In the genomic region with DNA sequence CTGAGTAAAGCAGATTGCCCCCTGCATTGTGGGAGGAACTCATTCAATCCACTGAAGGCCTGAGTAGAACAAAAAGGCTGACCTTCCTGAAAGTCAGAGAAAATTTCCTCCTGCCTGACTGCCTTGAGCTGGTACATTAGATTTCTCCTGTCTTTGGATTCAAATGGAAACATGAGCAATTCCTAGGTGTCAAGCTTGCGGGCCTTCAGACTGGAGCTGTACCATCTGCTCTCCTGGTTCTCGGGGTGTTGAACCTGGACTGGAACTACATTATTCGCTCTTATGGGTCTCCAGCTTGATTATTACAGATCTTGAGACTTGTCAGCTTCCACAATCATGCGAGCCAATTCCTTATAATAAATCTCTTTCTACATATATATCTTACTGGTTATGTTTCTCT, we compare ENCODE assay signal across 20 cellular contexts.
DNase-seq lines count a peak whose midpoint lies in the region; ATAC-seq, FAIRE-seq and TF ChIP-seq lines count a peak whose summit lies in the region.
"Had no signal": no experiment of that assay in that cellular context is flagged by ENCODE, and none has a peak within 500 bp of the region (broad histone marks: within the 10 kb centered on the region; RNA-seq: fewer than 3 reads in every experiment).

No MANE protein-coding gene starts in this region.

- no peak overlapping the region for H3K4me3 ChIP-seq in pancreas
- H3K4me3 ChIP-seq: A549, GM12878 had no signal

- 73 to 97% methylated on average over 4 of the region's 4 CpGs for WGBS in pancreas, 2 donors

- DNase-seq in NCI-H82 (lab: John Stamatoyannopoulos, UW) (peak; percentile 21), NCI-H82 treated with DMSO at 0.1 percent for 48 hours (lab: John Stamatoyannopoulos, UW; ENCODE audit: unreplicated experiment) (no peak), cerebellar cortex (ENCODE audit: low spot score) (peak; percentile 87), pancreas (no peak), T-helper 2 cell (no peak)
- no peak for DNase-seq in stimulated activated naive B cell treated with anti-CD40 and anti-IgM and Interleukin-4, amounts not matched to agents 10 μg/mL and 1 μg/mL and 100 μg/mL, for 72 hours
- DNase-seq: AML-193; Caco-2; CD4-positive, alpha-beta T cell; GOT3; H9 had no signal

- H3K4me1 Mint-ChIP-seq in nephron = peaks cover 18% of the 10 kb centered on the region
- H3K4me1 Mint-ChIP-seq in stimulated activated naive B cell treated with anti-CD40 and anti-IgM and Interleukin-4, amounts not matched to agents 10 μg/mL and 1 μg/mL and 100 μg/mL, for 72 hours = no peaks in the 10 kb centered on the region
- H3K4me1 Mint-ChIP-seq: H9, IgD-negative memory B cell had no signal

- H3K4me3 Mint-ChIP-seq in nephron = no peak overlapping the region
- no peak overlapping the region for H3K4me3 Mint-ChIP-seq in stimulated activated naive B cell treated with anti-CD40 and anti-IgM and Interleukin-4, amounts not matched to agents 10 μg/mL and 1 μg/mL and 100 μg/mL, for 72 hours
- H3K4me3 Mint-ChIP-seq: CD4-positive, alpha-beta T cell; H9; IgD-negative memory B cell had no signal

- H3K9me3 Mint-ChIP-seq in nephron = no peaks in the 10 kb centered on the region
- peaks cover 0 to 1% of the 10 kb centered on the region in 2 donors for H3K9me3 Mint-ChIP-seq in stimulated activated naive B cell treated with anti-CD40 and anti-IgM and Interleukin-4, amounts not matched to agents 10 μg/mL and 1 μg/mL and 100 μg/mL, for 72 hours
- H3K9me3 Mint-ChIP-seq: CD4-positive, alpha-beta T cell; H9; IgD-negative memory B cell had no signal

- ATAC-seq in stimulated activated naive B cell treated with anti-CD40 and anti-IgM and Interleukin-4, amounts not matched to agents 10 μg/mL and 1 μg/mL and 100 μg/mL, for 72 hours (replicated peaks) = no peak
- no peak for ATAC-seq in pancreas
- ATAC-seq in HG02938 (IDR thresholded peaks at IDR 0.05; ENCODE audit: unreplicated experiment) = no peak
- ATAC-seq: A549, GM12878, HepG2 had no signal

- TF ChIP-seq CTCF in nephron (IDR thresholded peaks at IDR 0.05; ENCODE audit: unreplicated experiment in 3 of 3) = no peak
- TF ChIP-seq CTCF in pancreas (IDR thresholded peaks at IDR 0.05) = no peak

- no peaks in the 10 kb centered on the region for H3K4me1 ChIP-seq in pancreas
- H3K4me1 ChIP-seq: A549, Caco-2 had no signal

- H3K27me3 ChIP-seq in pancreas = no peaks in the 10 kb centered on the region

- H3K36me3 Mint-ChIP-seq in nephron (ENCODE audit: low read depth) = no peaks in the 10 kb centered on the region
- H3K36me3 Mint-ChIP-seq in stimulated activated naive B cell treated with anti-CD40 and anti-IgM and Interleukin-4, amounts not matched to agents 10 μg/mL and 1 μg/mL and 100 μg/mL, for 72 hours = no peaks in the 10 kb centered on the region
- H3K36me3 Mint-ChIP-seq: IgD-negative memory B cell had no signal

- FAIRE-seq in pancreas (lab: Jason Lieb, UNC) = no peak
- FAIRE-seq: A549, D721Med, GM12878, HepG2 had no signal

- no peaks in the 10 kb centered on the region for H3K9me3 ChIP-seq in pancreas
- H3K9me3 ChIP-seq: A549, Caco-2 had no signal

- H3K27me3 Mint-ChIP-seq in nephron (ENCODE audit: low read depth) = no peaks in the 10 kb centered on the region
- H3K27me3 Mint-ChIP-seq in stimulated activated naive B cell treated with anti-CD40 and anti-IgM and Interleukin-4, amounts not matched to agents 10 μg/mL and 1 μg/mL and 100 μg/mL, for 72 hours = no peaks in the 10 kb centered on the region
- H3K27me3 Mint-ChIP-seq: CD4-positive, alpha-beta T cell; IgD-negative memory B cell had no signal

- no peak overlapping the region for H3K27ac ChIP-seq in pancreas
- H3K27ac ChIP-seq: 22Rv1, A549, C4-2B had no signal

- intact Hi-C loops in pancreas (cut with DNase I) = no loop called here

- no peaks in the 10 kb centered on the region for H3K36me3 ChIP-seq in pancreas

- H3K27ac Mint-ChIP-seq in nephron = peak overlapping the region; percentile 43 to 85 (median 44)
- H3K27ac Mint-ChIP-seq in stimulated activated naive B cell treated with anti-CD40 and anti-IgM and Interleukin-4, amounts not matched to agents 10 μg/mL and 1 μg/mL and 100 μg/mL, for 72 hours = no peak overlapping the region
- H3K27ac Mint-ChIP-seq: CD4-positive, alpha-beta T cell; H9; IgD-negative memory B cell had no signal

Comparison
In these comparisons a context has a peak if more than half of its experiments do, and no peak if none do; other contexts are left out.
1. DNase-seq: peak in NCI-H82 (single experiment) and cerebellar cortex (single experiment); none in NCI-H82 treated with DMSO at 0.1 percent for 48 hours (single experiment), stimulated activated naive B cell treated with anti-CD40 and anti-IgM and Interleukin-4, amounts not matched to agents 10 μg/mL and 1 μg/mL and 100 μg/mL, for 72 hours (single experiment), pancreas (0 of 6) and T-helper 2 cell (0 of 5).